1 cellular context compared by ENCODE assay signal in the genomic region with DNA sequence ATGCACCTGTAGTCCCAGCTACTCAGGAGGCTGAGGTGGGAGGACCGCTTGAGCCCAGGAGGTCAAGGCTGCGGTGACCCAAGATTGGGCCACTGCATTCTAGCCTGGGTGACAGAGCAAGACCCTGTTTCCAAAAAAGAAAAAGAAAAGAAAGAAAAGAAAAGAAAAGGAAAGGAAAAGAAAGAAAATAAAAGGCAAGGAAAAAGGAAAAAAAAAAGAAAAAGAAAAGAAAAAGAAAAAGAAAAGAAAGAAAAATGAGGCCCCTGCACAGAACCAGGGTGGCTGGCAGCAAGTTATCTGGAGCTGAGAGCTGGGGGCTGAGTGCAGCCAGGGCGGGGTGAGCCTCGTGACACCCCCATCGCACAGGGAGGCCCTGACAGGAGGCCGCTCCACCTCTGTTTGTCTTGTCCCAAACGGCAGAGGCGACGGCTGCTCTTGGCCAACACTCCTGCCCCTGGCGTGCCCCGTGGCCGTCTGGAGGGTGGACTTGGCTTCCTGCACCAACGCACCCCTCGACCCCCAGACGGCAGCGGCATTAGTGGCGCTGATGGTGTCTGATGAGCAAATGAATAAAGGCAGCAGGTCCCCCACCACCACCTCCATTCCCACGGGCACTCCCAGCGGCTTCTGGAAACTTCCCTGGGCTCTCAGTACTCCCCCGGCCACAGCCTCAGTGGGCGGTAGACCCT.
TF ChIP-seq lines count a peak whose summit lies in the region.

No MANE protein-coding gene starts in this region.

TF ChIP-seq in H1, 55 proteins besides CTCF, POLR2A, EP300 and RAD21:
- TF ChIP-seq KDM5A (IDR thresholded peaks at IDR 0.05; ENCODE audit: low read length): no peak
- no peak for TF ChIP-seq YY1 (IDR thresholded peaks at IDR 0.05; ENCODE audit: low read depth, low read length)
- no peak for TF ChIP-seq SIN3A (conservative IDR thresholded peaks at IDR 0.05 in 1 of 2, IDR thresholded peaks at IDR 0.05 in 1 of 2; ENCODE audit: low read depth in 1 of 2, low read length in 2 of 2)
- TF ChIP-seq HDAC6 (IDR thresholded peaks at IDR 0.05; ENCODE audit: low read depth, low read length): no peak
- TF ChIP-seq FOSL1 (IDR thresholded peaks at IDR 0.05; ENCODE audit: insufficient read depth, low read depth, low read length): no peak
- no peak for TF ChIP-seq POLR2AphosphoS5 (IDR thresholded peaks at IDR 0.05; ENCODE audit: low read depth, low read length)
